In the genomic region with DNA sequence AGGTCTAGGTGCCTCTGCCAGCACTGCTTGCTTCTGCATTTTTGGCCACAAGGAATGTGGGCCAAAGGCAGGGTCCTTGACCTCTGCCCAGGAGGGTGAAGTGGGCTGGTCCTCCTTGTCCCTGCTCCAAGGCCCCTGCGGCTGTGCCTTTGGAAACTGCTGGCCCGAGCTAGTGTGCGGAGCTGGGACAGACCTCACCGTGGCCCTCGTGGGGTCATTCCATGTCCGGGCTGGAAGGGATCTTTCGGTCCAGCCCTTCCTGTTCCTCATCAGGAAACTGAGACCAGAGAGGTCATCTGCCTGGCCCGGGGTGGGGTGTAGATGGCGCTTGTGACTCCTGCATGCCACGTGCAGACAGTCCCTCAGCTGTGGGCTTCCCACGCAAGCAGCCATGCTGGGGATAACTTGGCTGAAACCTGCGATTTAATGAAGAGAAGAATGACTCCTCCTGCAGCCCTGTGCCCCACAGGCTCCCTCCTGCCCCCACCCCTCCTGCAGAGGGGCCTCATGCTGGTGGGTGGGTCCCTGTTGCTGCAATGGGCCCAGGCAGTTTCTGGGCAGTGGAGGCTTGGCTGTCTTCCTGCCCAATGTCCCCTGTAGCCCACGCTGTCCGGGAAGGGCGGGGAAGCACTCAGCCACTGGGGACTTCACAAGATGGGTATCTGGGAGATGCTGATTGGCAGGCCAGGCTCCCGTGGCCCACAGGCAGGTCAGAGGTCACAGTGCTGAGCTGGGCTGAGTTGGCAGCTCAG, we compare ENCODE assay signal across 9 cellular contexts.
DNase-seq lines count a peak whose midpoint lies in the region; TF ChIP-seq lines count a peak whose summit lies in the region.
"Had no signal": no experiment of that assay in that cellular context is flagged by ENCODE, and none has a peak within 500 bp of the region (broad histone marks: within the 10 kb centered on the region; RNA-seq: fewer than 3 reads in every experiment).

No MANE protein-coding gene starts in this region.

- no peaks in the 10 kb centered on the region for H3K9me3 ChIP-seq in endodermal cell (ENCODE audit: control insufficient read depth, low read length)
- no peaks in the 10 kb centered on the region for H3K9me3 ChIP-seq in muscle layer of duodenum (ENCODE audit: control insufficient read depth in 1 of 2, low read length in 2 of 2)

- CTCF ChIA-PET in activated naive CD4-positive, alpha-beta T cell treated with anti-CD3 and anti-CD28 coated beads, Interleukin-2, amount 10 ng/mL, durations not matched to agents 7 days and 5 days (lab: Charles Lee) = no interaction called here

- H3K4me3 ChIP-seq in endodermal cell (ENCODE audit: low read length) (no peak overlapping the region), muscle layer of duodenum (ENCODE audit: low read depth in 1 of 2, low read length in 2 of 2) (peak overlapping the region in 1 of 2 donors; percentile 10), urinary bladder (ENCODE audit: low read depth, low read length) (no peak overlapping the region)

- H3K27ac ChIP-seq in endodermal cell (ENCODE audit: low read depth, low read length) = peak overlapping the region; percentile 38
- peak overlapping the region; percentile 43 for H3K27ac ChIP-seq in muscle layer of duodenum (ENCODE audit: low read length)
- peak overlapping the region; percentile 63 for H3K27ac ChIP-seq in urinary bladder (ENCODE audit: low read depth)

- peak overlapping the region; percentile 70 for H3K27ac Mint-ChIP-seq in activated naive CD4-positive, alpha-beta T cell treated with anti-CD3 and anti-CD28 coated beads, Interleukin-2, amount 10 ng/mL, durations not matched to agents 7 days and 5 days
- H3K27ac Mint-ChIP-seq in endodermal cell = no peak overlapping the region
- H3K27ac Mint-ChIP-seq: activated naive CD4-positive, alpha-beta T cell treated with anti-CD3 and anti-CD28 coated beads, Interleukin-2, amount 50 U/mL, for 24 hours had no signal

- no peak for DNase-seq in activated naive CD4-positive, alpha-beta T cell treated with anti-CD3 and anti-CD28 coated beads, Interleukin-2, amount 10 ng/mL, durations not matched to agents 7 days and 5 days
- DNase-seq in activated naive CD4-positive, alpha-beta T cell (lab: John Stamatoyannopoulos, UW) = no peak
- DNase-seq in endodermal cell (no peak), HCEC 1CT (no peak), iPS-NIHi11 (ENCODE audit: low spot score) (no peak)
- DNase-seq in activated CD8-positive, alpha-beta memory T cell treated with anti-CD3 and anti-CD28 coated beads, Interleukin-2, amount 50 U/mL, for 48 hours = no peak

- H3K36me3 ChIP-seq in endodermal cell (ENCODE audit: control insufficient read depth, insufficient read depth, low read length) (no peaks in the 10 kb centered on the region), muscle layer of duodenum (ENCODE audit: control insufficient read depth in 1 of 2, insufficient read depth in 2 of 2, low read length in 2 of 2) (no peaks in the 10 kb centered on the region), urinary bladder (ENCODE audit: insufficient read depth) (no peaks in the 10 kb centered on the region)

- H3K4me3 Mint-ChIP-seq in activated naive CD4-positive, alpha-beta T cell treated with anti-CD3 and anti-CD28 coated beads, Interleukin-2, amount 10 ng/mL, durations not matched to agents 7 days and 5 days = peak overlapping the region; percentile 21
- H3K4me3 Mint-ChIP-seq in endodermal cell = no peak overlapping the region
- H3K4me3 Mint-ChIP-seq: activated naive CD4-positive, alpha-beta T cell treated with anti-CD3 and anti-CD28 coated beads, Interleukin-2, amount 50 U/mL, for 24 hours had no signal

- no peaks in the 10 kb centered on the region for H3K27me3 Mint-ChIP-seq in activated naive CD4-positive, alpha-beta T cell treated with anti-CD3 and anti-CD28 coated beads, Interleukin-2, amount 10 ng/mL, durations not matched to agents 7 days and 5 days
- H3K27me3 Mint-ChIP-seq in endodermal cell (ENCODE audit: insufficient read depth) = no peaks in the 10 kb centered on the region
- H3K27me3 Mint-ChIP-seq: activated naive CD4-positive, alpha-beta T cell treated with anti-CD3 and anti-CD28 coated beads, Interleukin-2, amount 50 U/mL, for 24 hours had no signal

- H3K27me3 ChIP-seq in endodermal cell (ENCODE audit: control insufficient read depth, insufficient read depth, low read length, poor library complexity, severe bottlenecking) (no peaks in the 10 kb centered on the region), muscle layer of duodenum (ENCODE audit: low read depth, low read length) (no peaks in the 10 kb centered on the region)

- no peak overlapping the region for H3K9ac ChIP-seq in endodermal cell (ENCODE audit: extremely low read depth, low read length, poor library complexity, severe bottlenecking)

- no peaks in the 10 kb centered on the region for H3K9me3 Mint-ChIP-seq in activated naive CD4-positive, alpha-beta T cell treated with anti-CD3 and anti-CD28 coated beads, Interleukin-2, amount 10 ng/mL, durations not matched to agents 7 days and 5 days
- H3K9me3 Mint-ChIP-seq in endodermal cell = no peaks in the 10 kb centered on the region
- H3K9me3 Mint-ChIP-seq: activated naive CD4-positive, alpha-beta T cell treated with anti-CD3 and anti-CD28 coated beads, Interleukin-2, amount 50 U/mL, for 24 hours had no signal

- WGBS in endodermal cell (ENCODE audit: insufficient coverage in 1 of 2, insufficient read length in 1 of 2), 2 experiments = 85 to 91% methylated on average over 14 to 16 of the region's 16 CpGs
- WGBS in urinary bladder = 36% methylated on average over 16 of the region's 16 CpGs

- H3K4me1 Mint-ChIP-seq in activated naive CD4-positive, alpha-beta T cell treated with anti-CD3 and anti-CD28 coated beads, Interleukin-2, amount 10 ng/mL, durations not matched to agents 7 days and 5 days = peaks cover 91% of the 10 kb centered on the region
- peaks cover 57% of the 10 kb centered on the region for H3K4me1 Mint-ChIP-seq in endodermal cell

- peaks cover 54% of the 10 kb centered on the region for H3K36me3 Mint-ChIP-seq in activated naive CD4-positive, alpha-beta T cell treated with anti-CD3 and anti-CD28 coated beads, Interleukin-2, amount 10 ng/mL, durations not matched to agents 7 days and 5 days
- no peaks in the 10 kb centered on the region for H3K36me3 Mint-ChIP-seq in endodermal cell (ENCODE audit: low read depth)

- H3K4me1 ChIP-seq in endodermal cell (ENCODE audit: control insufficient read depth, insufficient read depth, low read length) = peaks cover 20% of the 10 kb centered on the region
- H3K4me1 ChIP-seq in muscle layer of duodenum (ENCODE audit: control insufficient read depth in 1 of 2, insufficient read depth in 2 of 2, low read length in 2 of 2) = peaks cover 26 to 88% of the 10 kb centered on the region in 2 donors
- H3K4me1 ChIP-seq in urinary bladder (ENCODE audit: insufficient read depth) = peaks cover 12% of the 10 kb centered on the region

- TF ChIP-seq CTCF in endodermal cell (conservative IDR thresholded peaks at IDR 0.05) = no peak
